Comparison of ENCODE assay signal across 2 cellular contexts in the genomic region with DNA sequence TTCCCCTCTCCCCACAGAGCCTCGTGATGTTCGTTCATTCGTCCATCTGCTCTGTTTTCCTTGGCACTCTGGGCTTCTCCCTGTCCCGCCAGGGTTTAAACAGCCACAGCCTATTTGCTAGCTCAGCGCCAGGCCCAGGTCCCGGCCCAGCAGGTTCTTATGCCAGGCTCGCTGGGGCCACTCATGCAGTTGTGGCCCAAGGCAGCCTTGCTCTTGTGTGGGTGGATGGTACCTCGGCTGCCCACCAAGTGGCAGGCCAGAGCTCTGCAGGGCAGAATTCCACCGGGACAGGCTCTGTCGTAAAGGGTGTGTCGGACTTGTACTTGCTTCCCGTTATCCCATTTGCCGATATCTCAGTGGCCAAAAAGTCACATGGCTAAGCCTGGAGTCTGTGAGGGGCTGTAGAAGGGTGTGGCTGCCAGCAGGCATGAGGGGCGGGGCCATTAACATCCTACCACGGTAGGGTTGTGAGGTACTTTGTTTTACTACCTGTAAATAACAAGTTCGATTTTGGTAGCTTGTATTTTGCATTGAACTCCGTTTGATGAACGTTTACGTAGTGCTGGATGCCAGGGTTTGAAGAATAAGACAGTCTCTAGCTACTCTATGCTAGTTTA.
A peak's percentile ranks its signal among the peaks of the same experiment; 100 is the strongest.
TF ChIP-seq lines count a peak whose summit lies in the region.

No MANE protein-coding gene starts in this region.

TF ChIP-seq in SK-N-SH, 30 proteins besides CTCF, POLR2A, EP300 and RAD21:
- TF ChIP-seq USF1 (IDR thresholded peaks at IDR 0.05; ENCODE audit: borderline replicate concordance, low read depth) (no peak), SMC3 (IDR thresholded peaks at IDR 0.05; ENCODE audit: low read depth, low read length) (peak; percentile 47; the same call in 1 of the 2 replicates)

TF ChIP-seq in H1, 55 proteins besides CTCF, POLR2A, EP300 and RAD21:
- TF ChIP-seq SRF (IDR thresholded peaks at IDR 0.05; ENCODE audit: low read depth, low read length), result no peak
- TF ChIP-seq, protein P1, sequence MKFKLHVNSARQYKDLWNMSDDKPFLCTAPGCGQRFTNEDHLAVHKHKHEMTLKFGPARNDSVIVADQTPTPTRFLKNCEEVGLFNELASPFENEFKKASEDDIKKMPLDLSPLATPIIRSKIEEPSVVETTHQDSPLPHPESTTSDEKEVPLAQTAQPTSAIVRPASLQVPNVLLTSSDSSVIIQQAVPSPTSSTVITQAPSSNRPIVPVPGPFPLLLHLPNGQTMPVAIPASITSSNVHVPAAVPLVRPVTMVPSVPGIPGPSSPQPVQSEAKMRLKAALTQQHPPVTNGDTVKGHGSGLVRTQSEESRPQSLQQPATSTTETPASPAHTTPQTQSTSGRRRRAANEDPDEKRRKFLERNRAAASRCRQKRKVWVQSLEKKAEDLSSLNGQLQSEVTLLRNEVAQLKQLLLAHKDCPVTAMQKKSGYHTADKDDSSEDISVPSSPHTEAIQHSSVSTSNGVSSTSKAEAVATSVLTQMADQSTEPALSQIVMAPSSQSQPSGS (IDR thresholded peaks at IDR 0.05; ENCODE audit: low read length), result no peak
- TF ChIP-seq, protein P2, sequence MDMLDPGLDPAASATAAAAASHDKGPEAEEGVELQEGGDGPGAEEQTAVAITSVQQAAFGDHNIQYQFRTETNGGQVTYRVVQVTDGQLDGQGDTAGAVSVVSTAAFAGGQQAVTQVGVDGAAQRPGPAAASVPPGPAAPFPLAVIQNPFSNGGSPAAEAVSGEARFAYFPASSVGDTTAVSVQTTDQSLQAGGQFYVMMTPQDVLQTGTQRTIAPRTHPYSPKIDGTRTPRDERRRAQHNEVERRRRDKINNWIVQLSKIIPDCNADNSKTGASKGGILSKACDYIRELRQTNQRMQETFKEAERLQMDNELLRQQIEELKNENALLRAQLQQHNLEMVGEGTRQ (IDR thresholded peaks at IDR 0.05; ENCODE audit: low read length), result no peak
- TF ChIP-seq YY1 (IDR thresholded peaks at IDR 0.05; ENCODE audit: low read depth, low read length), result no peak
- TF ChIP-seq CREB1 (IDR thresholded peaks at IDR 0.05), result no peak
- no peak for TF ChIP-seq TEAD4 (IDR thresholded peaks at IDR 0.05; ENCODE audit: low read depth, low read length)
- no peak for TF ChIP-seq CHD1 (IDR thresholded peaks at IDR 0.05; ENCODE audit: low read depth, low read length)
- TF ChIP-seq JUN (IDR thresholded peaks at IDR 0.05; ENCODE audit: low read depth, low read length), result no peak
- TF ChIP-seq SP2 (IDR thresholded peaks at IDR 0.05; ENCODE audit: low read length), result no peak
- TF ChIP-seq CTBP2 (IDR thresholded peaks at IDR 0.05; ENCODE audit: borderline replicate concordance, insufficient read depth, insufficient read length, low read length), result no peak
- TF ChIP-seq TAF1 (IDR thresholded peaks at IDR 0.05; ENCODE audit: low read depth, low read length), result no peak
- TF ChIP-seq CBX8 (IDR thresholded peaks at IDR 0.05; ENCODE audit: borderline replicate concordance, low read depth, low read length), result no peak
